23 cellular contexts compared by ENCODE assay signal in the genomic region with DNA sequence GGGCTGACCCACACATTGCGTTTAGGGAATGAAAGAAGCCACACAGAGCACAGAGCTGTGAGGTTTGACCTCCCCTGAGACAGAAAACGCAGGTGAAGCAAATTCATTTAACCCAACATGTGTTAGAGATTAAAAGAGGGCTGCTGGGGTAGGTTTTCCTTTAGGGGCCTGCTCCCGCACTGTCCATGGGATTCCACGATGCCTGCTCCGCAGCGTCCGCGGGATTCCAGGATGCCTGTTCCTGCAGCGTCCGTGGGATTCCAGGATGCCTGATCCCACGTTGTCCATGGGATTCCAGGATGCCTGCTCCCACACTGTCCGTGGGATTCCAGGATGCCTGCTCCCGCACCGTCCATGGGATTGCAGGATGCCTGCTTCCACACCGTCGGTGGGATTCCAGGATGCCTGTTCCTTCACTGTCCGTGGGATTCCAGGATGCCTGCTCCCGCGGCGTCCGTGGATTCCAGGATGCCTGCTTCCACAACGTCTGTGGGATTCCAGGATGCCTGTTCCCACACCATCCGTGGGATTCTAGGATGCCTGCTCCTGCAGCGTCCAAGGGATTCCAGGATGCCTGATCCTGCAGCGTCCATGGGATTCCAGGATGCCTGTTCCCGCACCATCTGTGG.
"Had no signal": no experiment of that assay in that cellular context is flagged by ENCODE, and none has a peak within 500 bp of the region (broad histone marks: within the 10 kb centered on the region; RNA-seq: fewer than 3 reads in every experiment).

No MANE protein-coding gene starts in this region.

- H3K27me3 ChIP-seq: hepatocyte, thyroid gland had no signal

- H3K9me3 ChIP-seq: thyroid gland had no signal

- ATAC-seq: activated CD4-positive, CD25-positive, alpha-beta regulatory T cell treated with anti-CD3 and anti-CD28 coated beads, Interleukin-2, amount 50 U/mL, for 24 hours; natural killer cell; stimulated activated naive B cell treated with anti-CD40 and anti-IgM and Interleukin-4, amounts not matched to agents 10 μg/mL and 1 μg/mL and 100 μg/mL, for 72 hours had no signal

- H3K27ac ChIP-seq: hepatocyte, neural progenitor cell, thyroid gland, WERI-Rb-1 had no signal

- DNase-seq: activated CD4-positive, alpha-beta T cell treated with anti-CD3 and anti-CD28 coated beads for 48 hours; activated CD4-positive, alpha-beta T cell treated with anti-CD3 and anti-CD28 coated beads, Interleukin-2, amount 50 U/mL, for 48 hours; activated naive CD4-positive, alpha-beta T cell treated with Interleukin-2 at 50 U/mL for 16 hours; activated T-cell treated with anti-CD3 and anti-CD28 coated beads, Interleukin-2, amount 50 U/mL, for 48 hours; anterior cingulate cortex; effector CD8-positive, alpha-beta T cell; mesenchymal stem cell; natural killer cell; stimulated activated CD4-positive, alpha-beta T cell treated with anti-CD3 and anti-CD28 coated beads, Interleukin-15, amount 100 ng/mL, for 24 hours; stimulated activated CD4-positive, alpha-beta T cell treated with anti-CD3 and anti-CD28 coated beads, Interleukin-2, amount 100 ng/mL, for 24 hours; stimulated activated naive B cell treated with anti-CD40 and anti-IgM and Interleukin-4, amounts not matched to agents 10 μg/mL and 1 μg/mL and 100 μg/mL, for 72 hours; stomach; SW 1271; T-helper 9 cell; thyroid gland; WERI-Rb-1 had no signal

- H3K9ac ChIP-seq: neural progenitor cell had no signal

- H3K36me3 ChIP-seq: neural progenitor cell, thyroid gland, WERI-Rb-1 had no signal

- H3K4me3 ChIP-seq: hepatocyte, neural progenitor cell, stomach, thyroid gland had no signal

- FAIRE-seq: colon, endometrium, frontal cortex, keratinocyte had no signal

- H2AFZ ChIP-seq: hepatocyte, neural progenitor cell had no signal

- H3K4me1 ChIP-seq: neural progenitor cell, thyroid gland had no signal

- H3K4me2 ChIP-seq: hepatocyte, neural progenitor cell had no signal
